ENCODE assay signal across 8 cellular contexts in the genomic region with DNA sequence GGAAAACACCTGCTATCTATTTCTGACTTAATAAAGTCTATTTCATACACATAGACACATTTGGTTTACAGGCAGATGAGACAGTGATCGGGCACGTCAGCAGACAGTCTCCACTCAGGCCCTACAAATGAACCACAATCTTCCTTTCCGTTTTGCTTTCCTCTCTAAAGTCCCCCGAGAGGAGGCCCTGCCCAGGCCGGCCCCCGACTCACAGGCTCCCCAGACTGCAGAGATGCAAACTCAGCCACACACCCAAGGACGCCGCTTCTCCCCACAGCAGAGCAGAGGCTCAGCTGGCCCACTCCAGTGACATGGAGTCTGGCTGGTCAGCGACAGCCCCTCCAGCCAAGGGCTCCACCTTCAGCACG. TPM values are rescaled to one million over a fixed set of nuclear protein-coding genes. Genes with fewer than 3 reads are reported as not detected.
DNase-seq lines count a peak whose midpoint lies in the region; ATAC-seq and TF ChIP-seq lines count a peak whose summit lies in the region.

No MANE protein-coding gene starts in this region.

- peaks cover 24% of the 10 kb centered on the region for H3K36me3 Mint-ChIP-seq in T-helper 2 cell treated with Interferon-gamma antibody and Interleukin-4, amounts not matched to agents 5 μg/mL and 100 μg/mL, for 36 hours (ENCODE audit: low read depth)

- peak overlapping the region; percentile 72 for H3K27ac Mint-ChIP-seq in T-helper 2 cell treated with Interferon-gamma antibody and Interleukin-4, amounts not matched to agents 5 μg/mL and 100 μg/mL, for 36 hours

- no peak for TF ChIP-seq CTCF in GM13977 (IDR thresholded peaks at IDR 0.05; ENCODE audit: extremely low read depth, insufficient read depth, missing control alignments)
- no peak for TF ChIP-seq CTCF in mucosa of descending colon (IDR thresholded peaks at IDR 0.05)

- peak; percentile 85 for DNase-seq in GM13977 (ENCODE audit: low spot score)
- no peak for DNase-seq in T-helper 2 cell treated with Interferon-gamma antibody and Interleukin-4, amounts not matched to agents 5 μg/mL and 100 μg/mL, for 36 hours (ENCODE audit: low spot score)
- no peak for DNase-seq in mucosa of descending colon
- DNase-seq in SKM-1 (lab: John Stamatoyannopoulos, UW; ENCODE audit: unreplicated experiment): no peak
- DNase-seq in kidney glomerular epithelial cell (lab: John Stamatoyannopoulos, UW): no peak
- DNase-seq in putamen (ENCODE audit: low spot score): no peak
- DNase-seq in NCI-H446 (lab: John Stamatoyannopoulos, UW): no peak

- no peaks in the 10 kb centered on the region for H3K9me3 ChIP-seq in mucosa of descending colon

- H3K36me3 ChIP-seq in mucosa of descending colon (ENCODE audit: low read depth): no peaks in the 10 kb centered on the region

- H3K9me3 Mint-ChIP-seq in T-helper 2 cell treated with Interferon-gamma antibody and Interleukin-4, amounts not matched to agents 5 μg/mL and 100 μg/mL, for 36 hours: no peaks in the 10 kb centered on the region

- ATAC-seq in GM21529 (IDR thresholded peaks at IDR 0.05; ENCODE audit: unreplicated experiment): peak; percentile 55
- ATAC-seq in mucosa of descending colon: peak; percentile 48

- H3K4me1 Mint-ChIP-seq in T-helper 2 cell treated with Interferon-gamma antibody and Interleukin-4, amounts not matched to agents 5 μg/mL and 100 μg/mL, for 36 hours (ENCODE audit: low read depth): peaks cover 13% of the 10 kb centered on the region

- intact Hi-C loops in mucosa of descending colon (cut with DNase I, micrococcal nuclease): no loop called here

- no peaks in the 10 kb centered on the region for H3K27me3 Mint-ChIP-seq in T-helper 2 cell treated with Interferon-gamma antibody and Interleukin-4, amounts not matched to agents 5 μg/mL and 100 μg/mL, for 36 hours (ENCODE audit: low read depth)

- no peaks in the 10 kb centered on the region for H3K4me1 ChIP-seq in mucosa of descending colon (ENCODE audit: low read depth)

- in situ Hi-C loops in GM13977 (cut with MboI; ENCODE audit: low pct_unique_long_range_greater_than_20kb, low sequenced_read_pairs, unreplicated experiment): no loop called here

- no peak overlapping the region for H3K4me3 ChIP-seq in mucosa of descending colon

- peak overlapping the region; percentile 58 for H3K4me3 Mint-ChIP-seq in T-helper 2 cell treated with Interferon-gamma antibody and Interleukin-4, amounts not matched to agents 5 μg/mL and 100 μg/mL, for 36 hours

RNA-seq across cellular contexts. Expression of gene MTERF4, which starts 9.3 kb away (rescaled TPM):
- total RNA-seq in mucosa of descending colon: 10 to 100 TPM; 25.4 to 41.7 (median 32.2) TPM

RNA-seq across cellular contexts. Expression of gene PASK, which starts 37.8 kb away (rescaled TPM):
- 10 to 100 TPM in 2 of 3 donors, 1 to 10 TPM in 1; 6.8 to 25.5 (median 20.6) TPM for total RNA-seq in mucosa of descending colon

RNA-seq across cellular contexts. Expression of gene PPP1R7, which starts 38.8 kb away (rescaled TPM):
- 10 to 100 TPM; 59.3 to 68.9 (median 61.9) TPM for total RNA-seq in mucosa of descending colon
